Comparison of ENCODE assay signal across 8 cellular contexts in genomic region chr12:124566181-124567034, GRCh38. TPM values are rescaled to one million over a fixed set of nuclear protein-coding genes. Genes with fewer than 3 reads are reported as not detected.
A peak's percentile ranks its signal among the peaks of the same experiment; 100 is the strongest.
DNase-seq lines count a peak whose midpoint lies in the region; ATAC-seq and TF ChIP-seq lines count a peak whose summit lies in the region.

No MANE protein-coding gene starts in this region.

- H3K27ac ChIP-seq in ACC112 (ENCODE audit: low read depth, low read length), result peak overlapping the region; percentile 43
- H3K27ac ChIP-seq in duodenal mucosa (ENCODE audit: low read depth, low read length), result peak overlapping the region; percentile 93
- peak overlapping the region; percentile 90 to 96 (median 93) for H3K27ac ChIP-seq in right lobe of liver

- peaks cover 48% of the 10 kb centered on the region for H3K79me2 ChIP-seq in ACC112 (ENCODE audit: control insufficient read depth, insufficient read depth, low read length, unreplicated experiment)

- H3K36me3 ChIP-seq in ACC112 (ENCODE audit: insufficient read depth, low read length) (no peaks in the 10 kb centered on the region), duodenal mucosa (ENCODE audit: control insufficient read depth in 1 of 2, insufficient read depth in 2 of 2, low read length in 2 of 2) (no peaks in the 10 kb centered on the region), right lobe of liver (no peaks in the 10 kb centered on the region)

- H3K4me1 ChIP-seq in ACC112 (ENCODE audit: control insufficient read depth, insufficient read depth, low read length, unreplicated experiment) (peaks cover 9% of the 10 kb centered on the region), duodenal mucosa (ENCODE audit: control insufficient read depth in 1 of 2, insufficient read depth in 2 of 2, low read length in 2 of 2) (peaks cover 25 to 26% of the 10 kb centered on the region in 2 donors), right lobe of liver (peaks cover 0 to 23% (median 5%) of the 10 kb centered on the region in 4 donors)

- 0% methylated on average over 19 of the region's 59 CpGs for WGBS in right lobe of liver (ENCODE audit: insufficient coverage, low coverage, low lambda C conversion rate, missing lambda C conversion rate)

- peak; percentile 49 for TF ChIP-seq POLR2A in right lobe of liver (IDR thresholded peaks at IDR 0.05)

- H3K4me3 ChIP-seq in ACC112 (ENCODE audit: low read depth, low read length) (peak overlapping the region; percentile 96), duodenal mucosa (ENCODE audit: low read depth in 1 of 2, low read length in 2 of 2) (peak overlapping the region; percentile 77 to 86), right lobe of liver (peak overlapping the region; percentile 86 to 97 (median 88))

- peak overlapping the region; percentile 77 for H2AFZ ChIP-seq in ACC112 (ENCODE audit: low read length, unreplicated experiment)

- TF ChIP-seq CTCF in right lobe of liver (IDR thresholded peaks at IDR 0.05), result no peak

- ATAC-seq in GM18511 (IDR thresholded peaks at IDR 0.05; ENCODE audit: unreplicated experiment) (peak; percentile 41), HG03097 (IDR thresholded peaks at IDR 0.05; ENCODE audit: low FRiP score, unreplicated experiment) (peak; percentile 42), right lobe of liver (peak; percentile 78 to 87 (median 80))

- peak; percentile 78 for DNase-seq in NCI-H460 (ENCODE audit: extremely low read depth, low read depth)
- DNase-seq in activated CD4-positive, alpha-beta T cell treated with anti-CD3 and anti-CD28 coated beads, Interleukin-2, amount 50 U/mL, for 4 hours, result peak; percentile 56 to 59
- DNase-seq in right lobe of liver, result peak; percentile 92
- peak; percentile 71 for DNase-seq in stimulated activated CD4-positive, alpha-beta T cell treated with anti-CD3 and anti-CD28 coated beads, Interleukin-4, amount 100 ng/mL, for 1 hour

- H3K27me3 ChIP-seq in ACC112 (ENCODE audit: insufficient read depth, low read length) (no peaks in the 10 kb centered on the region), duodenal mucosa (ENCODE audit: control insufficient read depth in 1 of 2, insufficient read depth in 2 of 2, low read length in 2 of 2) (no peaks in the 10 kb centered on the region), right lobe of liver (no peaks in the 10 kb centered on the region)

- no peaks in the 10 kb centered on the region for H3K9me3 ChIP-seq in duodenal mucosa (ENCODE audit: control insufficient read depth in 1 of 2, low read length in 2 of 2)
- no peaks in the 10 kb centered on the region for H3K9me3 ChIP-seq in right lobe of liver

- H3K9ac ChIP-seq in duodenal mucosa (ENCODE audit: low read depth in 1 of 2, low read length in 2 of 2), result peak overlapping the region; percentile 84 to 88

- intact Hi-C loops in right lobe of liver (cut with DNase I), result loop anchor here in 1 of 2 donors (10.0 kb wide), 1 partner anchor 198 kb away; no protein-coding TSS in a partner anchor

RNA-seq across cellular contexts. Expression of gene NCOR2, which starts 1.0 kb away (rescaled TPM):
- total RNA-seq in NCI-H460 (2014; rRNA removed; shearing (Covaris generic)), result 36.1 and 49.3 TPM in 2 replicates
- polyA plus RNA-seq in NCI-H460 (2014; cell fraction: nucleus; rRNA removed), result 36.7 and 45.2 TPM in 2 replicates
- total RNA-seq in right lobe of liver, result 10 to 100 TPM; 38.1 to 87.5 (median 45.0) TPM

Comparison
In these comparisons a context has a peak if more than half of its experiments do, and no peak if none do; other contexts are left out.
1. Peak in every context shown above with its lines: DNase-seq, ATAC-seq, H3K4me3 ChIP-seq and H3K27ac ChIP-seq.
2. H3K27ac ChIP-seq: peak in every context shown above with its lines; median percentile 93 in duodenal mucosa; 93 in right lobe of liver; 43 in ACC112.